1 cellular context compared by ENCODE assay signal in genomic region chr1:92298213-92298572, GRCh38.
TF ChIP-seq lines count a peak whose summit lies in the region.

No MANE protein-coding gene starts in this region.

TF ChIP-seq in GM12878, 131 proteins besides CTCF, POLR2A, EP300 and RAD21 (continued from another document):
- TF ChIP-seq SIN3A (IDR thresholded peaks at IDR 0.05; ENCODE audit: low read depth, low read length): no peak
- TF ChIP-seq ZBTB4 (CRISPR knock-in tag; IDR thresholded peaks at IDR 0.05): no peak
